Comparison of ENCODE assay signal across 8 cellular contexts in the genomic region with DNA sequence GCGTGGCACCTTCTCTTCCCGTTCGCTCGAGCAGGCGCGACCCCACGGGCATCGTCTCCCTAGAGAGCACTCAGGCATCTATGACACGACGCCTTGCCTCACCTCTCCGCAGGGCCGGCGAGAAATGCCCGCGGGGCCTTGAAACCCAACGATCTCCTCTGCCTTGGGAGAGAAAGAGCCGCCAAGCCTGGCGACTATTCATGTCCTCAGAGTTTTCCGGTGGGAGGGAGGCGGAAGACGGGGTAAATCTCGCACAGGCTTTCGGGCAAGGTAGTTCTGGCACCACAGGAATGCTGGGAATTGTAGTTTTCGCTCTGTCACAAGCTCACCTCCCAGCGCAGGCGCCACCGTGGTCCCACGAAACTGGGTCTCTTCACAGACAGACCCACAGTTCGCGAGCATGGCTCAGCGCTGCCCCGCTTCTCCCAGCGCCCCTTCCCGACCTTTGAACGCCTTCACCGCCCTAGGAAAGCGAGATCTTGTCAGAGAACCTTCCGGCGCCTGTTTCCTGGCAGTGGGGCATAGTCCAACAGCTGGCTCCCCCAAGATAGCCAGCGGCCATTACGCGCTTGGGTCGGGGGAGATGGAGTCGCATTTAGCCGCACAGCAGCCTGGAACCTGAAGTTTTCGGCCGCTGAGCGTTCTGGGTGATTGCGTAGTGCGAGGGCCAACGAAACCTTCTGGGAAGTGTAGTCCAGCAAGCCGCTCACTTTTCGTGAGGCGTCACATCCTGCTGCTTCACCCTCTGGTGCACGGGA. TPM values are rescaled to one million over a fixed set of nuclear protein-coding genes. Genes with fewer than 3 reads are reported as not detected.
DNase-seq lines count a peak whose midpoint lies in the region; ATAC-seq and TF ChIP-seq lines count a peak whose summit lies in the region.

A gene with protein sequence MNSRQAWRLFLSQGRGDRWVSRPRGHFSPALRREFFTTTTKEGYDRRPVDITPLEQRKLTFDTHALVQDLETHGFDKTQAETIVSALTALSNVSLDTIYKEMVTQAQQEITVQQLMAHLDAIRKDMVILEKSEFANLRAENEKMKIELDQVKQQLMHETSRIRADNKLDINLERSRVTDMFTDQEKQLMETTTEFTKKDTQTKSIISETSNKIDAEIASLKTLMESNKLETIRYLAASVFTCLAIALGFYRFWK (minus strand): TSS at position 597 of the 758 bp plus-strand sequence. CDS start 395 bp downstream, at position 202.

- H4K20me1 ChIP-seq in SK-N-SH (ENCODE audit: insufficient read depth): 0 out of 2 replicates have a peak, but pooled peaks cover 1% of the 10 kb centered on the region

- H3K9me3 ChIP-seq in SK-N-SH: no peaks in the 10 kb centered on the region

- H3K36me3 ChIP-seq in GM06990 (ENCODE audit: control insufficient read depth, insufficient read depth, low read length): no peaks in the 10 kb centered on the region; the same call in 1 of the 2 replicates
- peaks cover 8 to 13% of the 10 kb centered on the region in 2 experiments for H3K36me3 ChIP-seq in SK-N-SH (replicated peaks in 1 of 2; ENCODE audit: control insufficient read depth in 1 of 2, insufficient read depth in 2 of 2, low read length in 1 of 2)

- peak in 1 of 2 experiments; percentile 16; a peak in 1 of 4 replicates for TF ChIP-seq EP300 in SK-N-SH (IDR thresholded peaks at IDR 0.05; ENCODE audit: borderline replicate concordance in 1 of 2, low read depth in 1 of 2, low read length in 1 of 2)

- no peaks in the 10 kb centered on the region for H3F3A ChIP-seq in SK-N-SH (replicated peaks; ENCODE audit: insufficient read depth)

- H3K4me1 ChIP-seq in SK-N-SH (ENCODE audit: control insufficient read depth in 1 of 2, insufficient read depth in 2 of 2, low read depth in 1 of 2, low read length in 1 of 2): peaks cover 22 to 36% of the 10 kb centered on the region in 2 experiments; a peak in 3 of 4 replicates

- peak within 1 kb of the TSS; percentile 94 to 98 for H3K27ac ChIP-seq in SK-N-SH (ENCODE audit: low read depth in 2 of 2, low read length in 1 of 2)

- peaks cover 46% of the 10 kb centered on the region for H3K79me2 ChIP-seq in SK-N-SH (ENCODE audit: insufficient read depth)

- peak within 1 kb of the TSS; percentile 97 for H2AFZ ChIP-seq in SK-N-SH (ENCODE audit: low read depth)

- POLR2A ChIA-PET in SK-N-SH (lab: Yijun Ruan, JAX): interaction anchor here (0.7 to 1.2 kb wide), 11 partner anchors 9 to 551 kb away, joined by 3 to 9 read pairs (median 4); a partner anchor contains a TSS

- peak within 1 kb of the TSS; percentile 98 for H3K4me3 ChIP-seq in GM06990 (replicated peaks; ENCODE audit: low read depth, low read length)
- H3K4me3 ChIP-seq in SK-N-SH (ENCODE audit: low read depth in 2 of 2, low read length in 1 of 2): peak within 1 kb of the TSS; percentile 83 to 89

- no peaks in the 10 kb centered on the region for H3K27me3 ChIP-seq in GM06990 (replicated peaks; ENCODE audit: control insufficient read depth, insufficient read depth, low read length)
- no peaks in the 10 kb centered on the region for H3K27me3 ChIP-seq in SK-N-SH (ENCODE audit: insufficient read depth)

- H3K4me2 ChIP-seq in SK-N-SH: peak within 1 kb of the TSS; percentile 81

- under 1% methylated on average over 16 of the region's 55 CpGs for WGBS in SK-N-SH (ENCODE audit: low lambda C conversion rate)

- DNase-seq in GM06990 (ENCODE audit: extremely low read depth, insufficient read length): peak; percentile 94
- DNase-seq in NCI-H1048 (lab: John Stamatoyannopoulos, UW): peak; percentile 92
- peak; percentile 89 for DNase-seq in SK-N-SH
- peak; percentile 92 for DNase-seq in activated naive CD4-positive, alpha-beta T cell treated with anti-CD3 and anti-CD28 coated beads, Interleukin-2, amount 50 U/mL, for 16 hours
- DNase-seq in germinal center (ENCODE audit: low spot score): peak; percentile 95
- peak; percentile 95 for DNase-seq in non-pigmented ciliary epithelial cell (ENCODE audit: low read depth)
- peak; percentile 99 for DNase-seq in superior temporal gyrus (ENCODE audit: extremely low spot score)

- H3K9ac ChIP-seq in SK-N-SH: peak within 1 kb of the TSS; percentile 93

- no peak for TF ChIP-seq RAD21 in SK-N-SH (IDR thresholded peaks at IDR 0.05; ENCODE audit: low read length)

- ATAC-seq in HG02571 (IDR thresholded peaks at IDR 0.05; ENCODE audit: unreplicated experiment): peak; percentile 90

- CTCF ChIA-PET in SK-N-SH (lab: Yijun Ruan, JAX): interaction anchor here (0.6 to 1.4 kb wide), 8 partner anchors 10 to 535 kb away, joined by 3 to 6 read pairs (median 3); no protein-coding TSS in a partner anchor

- H3K9me2 ChIP-seq in SK-N-SH: no peaks in the 10 kb centered on the region

- TF ChIP-seq CTCF in GM06990 (IDR thresholded peaks at IDR 0.05; ENCODE audit: insufficient read depth, low read length, poor library complexity, severe bottlenecking) (peak; percentile 30), SK-N-SH (IDR thresholded peaks at IDR 0.05) (no peak; the same call in 1 of the 2 replicates)

TF ChIP-seq in SK-N-SH, 30 proteins besides CTCF, POLR2A, EP300 and RAD21 (continues in another document):
- TF ChIP-seq MEF2A (IDR thresholded peaks at IDR 0.05; ENCODE audit: borderline replicate concordance, low read depth) (no peak), RXRA (IDR thresholded peaks at IDR 0.05; ENCODE audit: borderline replicate concordance, low read depth) (no peak), FOXM1 (IDR thresholded peaks at IDR 0.05; ENCODE audit: low read depth) (no peak), EZH2phosphoT487 (IDR thresholded peaks at IDR 0.05; ENCODE audit: borderline replicate concordance, low read depth) (no peak), YY1 (IDR thresholded peaks at IDR 0.05; ENCODE audit: low read depth) (peak; percentile 99), CHD2 (IDR thresholded peaks at IDR 0.05; ENCODE audit: low read length, partially characterized antibody) (peak; percentile 93), MXI1 (IDR thresholded peaks at IDR 0.05; ENCODE audit: low read depth, low read length) (peak; percentile 15; the same call in 1 of the 2 replicates), POLR2AphosphoS5 (IDR thresholded peaks at IDR 0.05; ENCODE audit: low read depth, low read length) (peak; percentile 94), ELF1 (IDR thresholded peaks at IDR 0.05) (peak; percentile 91), TAF1 (IDR thresholded peaks at IDR 0.05; ENCODE audit: borderline replicate concordance, low read depth, low read length) (peak; percentile 80)
- TF ChIP-seq, protein P1, sequence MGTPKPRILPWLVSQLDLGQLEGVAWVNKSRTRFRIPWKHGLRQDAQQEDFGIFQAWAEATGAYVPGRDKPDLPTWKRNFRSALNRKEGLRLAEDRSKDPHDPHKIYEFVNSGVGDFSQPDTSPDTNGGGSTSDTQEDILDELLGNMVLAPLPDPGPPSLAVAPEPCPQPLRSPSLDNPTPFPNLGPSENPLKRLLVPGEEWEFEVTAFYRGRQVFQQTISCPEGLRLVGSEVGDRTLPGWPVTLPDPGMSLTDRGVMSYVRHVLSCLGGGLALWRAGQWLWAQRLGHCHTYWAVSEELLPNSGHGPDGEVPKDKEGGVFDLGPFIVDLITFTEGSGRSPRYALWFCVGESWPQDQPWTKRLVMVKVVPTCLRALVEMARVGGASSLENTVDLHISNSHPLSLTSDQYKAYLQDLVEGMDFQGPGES (IDR thresholded peaks at IDR 0.05; ENCODE audit: low read depth, low read length): no peak
- TF ChIP-seq, protein P2, sequence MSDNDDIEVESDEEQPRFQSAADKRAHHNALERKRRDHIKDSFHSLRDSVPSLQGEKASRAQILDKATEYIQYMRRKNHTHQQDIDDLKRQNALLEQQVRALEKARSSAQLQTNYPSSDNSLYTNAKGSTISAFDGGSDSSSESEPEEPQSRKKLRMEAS (IDR thresholded peaks at IDR 0.05; ENCODE audit: low read depth): peak; percentile 18
- TF ChIP-seq, protein P3, sequence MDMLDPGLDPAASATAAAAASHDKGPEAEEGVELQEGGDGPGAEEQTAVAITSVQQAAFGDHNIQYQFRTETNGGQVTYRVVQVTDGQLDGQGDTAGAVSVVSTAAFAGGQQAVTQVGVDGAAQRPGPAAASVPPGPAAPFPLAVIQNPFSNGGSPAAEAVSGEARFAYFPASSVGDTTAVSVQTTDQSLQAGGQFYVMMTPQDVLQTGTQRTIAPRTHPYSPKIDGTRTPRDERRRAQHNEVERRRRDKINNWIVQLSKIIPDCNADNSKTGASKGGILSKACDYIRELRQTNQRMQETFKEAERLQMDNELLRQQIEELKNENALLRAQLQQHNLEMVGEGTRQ (IDR thresholded peaks at IDR 0.05; ENCODE audit: borderline replicate concordance, low read depth, low read length): no peak
- TF ChIP-seq, protein P4, sequence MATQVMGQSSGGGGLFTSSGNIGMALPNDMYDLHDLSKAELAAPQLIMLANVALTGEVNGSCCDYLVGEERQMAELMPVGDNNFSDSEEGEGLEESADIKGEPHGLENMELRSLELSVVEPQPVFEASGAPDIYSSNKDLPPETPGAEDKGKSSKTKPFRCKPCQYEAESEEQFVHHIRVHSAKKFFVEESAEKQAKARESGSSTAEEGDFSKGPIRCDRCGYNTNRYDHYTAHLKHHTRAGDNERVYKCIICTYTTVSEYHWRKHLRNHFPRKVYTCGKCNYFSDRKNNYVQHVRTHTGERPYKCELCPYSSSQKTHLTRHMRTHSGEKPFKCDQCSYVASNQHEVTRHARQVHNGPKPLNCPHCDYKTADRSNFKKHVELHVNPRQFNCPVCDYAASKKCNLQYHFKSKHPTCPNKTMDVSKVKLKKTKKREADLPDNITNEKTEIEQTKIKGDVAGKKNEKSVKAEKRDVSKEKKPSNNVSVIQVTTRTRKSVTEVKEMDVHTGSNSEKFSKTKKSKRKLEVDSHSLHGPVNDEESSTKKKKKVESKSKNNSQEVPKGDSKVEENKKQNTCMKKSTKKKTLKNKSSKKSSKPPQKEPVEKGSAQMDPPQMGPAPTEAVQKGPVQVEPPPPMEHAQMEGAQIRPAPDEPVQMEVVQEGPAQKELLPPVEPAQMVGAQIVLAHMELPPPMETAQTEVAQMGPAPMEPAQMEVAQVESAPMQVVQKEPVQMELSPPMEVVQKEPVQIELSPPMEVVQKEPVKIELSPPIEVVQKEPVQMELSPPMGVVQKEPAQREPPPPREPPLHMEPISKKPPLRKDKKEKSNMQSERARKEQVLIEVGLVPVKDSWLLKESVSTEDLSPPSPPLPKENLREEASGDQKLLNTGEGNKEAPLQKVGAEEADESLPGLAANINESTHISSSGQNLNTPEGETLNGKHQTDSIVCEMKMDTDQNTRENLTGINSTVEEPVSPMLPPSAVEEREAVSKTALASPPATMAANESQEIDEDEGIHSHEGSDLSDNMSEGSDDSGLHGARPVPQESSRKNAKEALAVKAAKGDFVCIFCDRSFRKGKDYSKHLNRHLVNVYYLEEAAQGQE (IDR thresholded peaks at IDR 0.05; ENCODE audit: low read depth, low read length): peak; percentile 20; the same call in 1 of the 2 replicates

RNA-seq across cellular contexts. Expression of the gene that starts here (rescaled TPM):
- polyA plus RNA-seq in SK-N-SH (2012; rRNA removed): 47.9 and 50.2 TPM in 2 replicates
- polyA plus RNA-seq in SK-N-SH (2012; cell fraction: cytosol; rRNA removed): 71.2 and 101 TPM in 2 replicates
- 20.1 and 29.7 TPM in 2 replicates for polyA plus RNA-seq in SK-N-SH (2012; cell fraction: nucleus; rRNA removed)

Comparison
In these comparisons a context has a peak if more than half of its experiments do, and no peak if none do; other contexts are left out.
1. Peak in every context shown above with its lines: DNase-seq, ATAC-seq, H3K4me3 ChIP-seq and H3K27ac ChIP-seq.